Comparison of ENCODE assay signal across 8 cellular contexts in the genomic region with DNA sequence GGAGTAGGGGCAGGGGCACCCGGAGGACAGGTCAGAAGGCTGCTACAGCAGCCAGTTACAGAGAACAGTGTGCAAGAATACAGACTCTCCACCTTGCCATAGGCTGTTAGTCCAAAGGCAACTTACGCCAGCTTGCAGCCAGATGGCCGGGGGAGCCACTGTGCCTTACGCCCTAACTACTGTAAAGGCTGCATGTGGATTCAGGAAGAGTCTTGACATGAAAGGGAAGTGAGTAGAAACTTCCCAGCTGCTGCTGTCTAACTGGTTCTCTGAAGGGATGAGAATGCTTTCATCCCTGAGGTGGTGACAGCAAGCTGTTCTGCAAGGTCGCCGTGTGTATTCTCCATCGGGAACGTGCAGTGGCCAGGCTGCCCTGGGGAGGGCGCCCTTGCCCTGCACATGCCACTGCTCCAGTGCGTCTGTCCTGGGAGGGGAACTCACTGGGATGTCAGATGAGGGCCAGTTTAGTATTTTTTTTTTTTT. TPM values are rescaled to one million over a fixed set of nuclear protein-coding genes. Genes with fewer than 3 reads are reported as not detected.
DNase-seq lines count a peak whose midpoint lies in the region; ATAC-seq and TF ChIP-seq lines count a peak whose summit lies in the region.

No MANE protein-coding gene starts in this region.

- H3K4me2 ChIP-seq in fibroblast of lung (ENCODE audit: extremely low read depth, insufficient read depth, low read length) = no peak overlapping the region

- H3K4me1 ChIP-seq in fibroblast of lung (ENCODE audit: control insufficient read depth, extremely low read depth, insufficient read depth, low read length) = peaks cover 10% of the 10 kb centered on the region

- in situ Hi-C loops in GM13977 (cut with MboI; ENCODE audit: low pct_unique_long_range_greater_than_20kb, low sequenced_read_pairs, unreplicated experiment) = no loop called here

- TF ChIP-seq CTCF in AG04449 (IDR thresholded peaks at IDR 0.05; ENCODE audit: insufficient read depth, low read length, missing control alignments) (peak; percentile 93), GM13977 (IDR thresholded peaks at IDR 0.05; ENCODE audit: extremely low read depth, insufficient read depth, missing control alignments) (peak; percentile 82), fibroblast of lung (conservative IDR thresholded peaks at IDR 0.05 in 1 of 2, IDR thresholded peaks at IDR 0.05 in 1 of 2; ENCODE audit: low read depth in 1 of 2, low read length in 2 of 2) (peak; percentile 60 to 81)

- no peaks in the 10 kb centered on the region for H3K9me3 ChIP-seq in fibroblast of lung (ENCODE audit: control insufficient read depth, insufficient read depth, low read depth, low read length)

- no peaks in the 10 kb centered on the region for H3K27me3 ChIP-seq in fibroblast of lung (ENCODE audit: control insufficient read depth, insufficient read depth, low read length)

- H3K4me3 ChIP-seq in AG04449 (ENCODE audit: low read depth, low read length) (no peak overlapping the region), fibroblast of lung (replicated peaks in 1 of 4; ENCODE audit: control extremely low read depth in 1 of 4, insufficient read depth in 1 of 4, low read depth in 3 of 4, low read length in 4 of 4) (no peak overlapping the region)

- H4K20me1 ChIP-seq in fibroblast of lung (ENCODE audit: control insufficient read depth, extremely low read depth, insufficient read depth, low read length) = no peaks in the 10 kb centered on the region

- H3K36me3 ChIP-seq in fibroblast of lung (ENCODE audit: control insufficient read depth, insufficient read depth, low read length) = no peaks in the 10 kb centered on the region

- CTCF ChIA-PET in AG04449 (lab: Yijun Ruan, JAX) = interaction anchor here (0.6 to 5.9 kb wide), 23 partner anchors 10 to 771 kb away, joined by 3 to 75 read pairs (median 4); no protein-coding TSS in a partner anchor

- H3K27ac ChIP-seq in fibroblast of lung (ENCODE audit: insufficient read depth, low read length) = peak overlapping the region; percentile 23

- DNase-seq in AG04449 (ENCODE audit: low read depth, low spot score) = no peak
- no peak for DNase-seq in GM13977 (ENCODE audit: low spot score)
- peak; percentile 9 for DNase-seq in SKM-1 treated with dmso at 0.1 percent for 144 hours (lab: John Stamatoyannopoulos, UW; ENCODE audit: unreplicated experiment)
- DNase-seq in fibroblast of lung (ENCODE audit: low read depth in 2 of 2) = peak in 1 of 2 donors; percentile 87
- DNase-seq in posterior cingulate gyrus = peak; percentile 45 to 96 (median 63)
- no peak for DNase-seq in NOMO-1 treated with dmso at 0.1 percent for 144 hours (lab: John Stamatoyannopoulos, UW; ENCODE audit: unreplicated experiment)
- DNase-seq in NCI-H2081 (lab: John Stamatoyannopoulos, UW) = no peak

- intact Hi-C loops in posterior cingulate gyrus (cut with DNase I) = loop anchor here (1.0 to 5.0 kb wide), 3 partner anchors 38 to 188 kb away; no protein-coding TSS in a partner anchor

- no peak overlapping the region for H3K9ac ChIP-seq in fibroblast of lung (ENCODE audit: insufficient read depth, low read length)

- H3K79me2 ChIP-seq in fibroblast of lung (ENCODE audit: control insufficient read depth, insufficient read depth, low read length) = no peaks in the 10 kb centered on the region

- ATAC-seq in HG02610 (IDR thresholded peaks at IDR 0.05; ENCODE audit: unreplicated experiment) = no peak

- H2AFZ ChIP-seq in fibroblast of lung (ENCODE audit: low read length) = peak overlapping the region; percentile 33

- POLR2A ChIA-PET in AG04449 (lab: Yijun Ruan, JAX) = no interaction called here

RNA-seq across cellular contexts. Expression of gene LYRM4, which starts 46.1 kb away (rescaled TPM):
- total RNA-seq in fibroblast of lung = 14.5 and 18.0 TPM in 2 replicates
- polyA plus RNA-seq in fibroblast of lung = 30.3 and 31.9 TPM in 2 replicates
- 27.4 and 29.6 TPM in 2 replicates for polyA plus RNA-seq in fibroblast of lung (2012)
- 13.6 and 15.8 TPM in 2 replicates for polyA minus RNA-seq in fibroblast of lung (ENCODE audit: low replicate concordance)

RNA-seq across cellular contexts. Expression of gene FARS2, which starts 46.7 kb away (rescaled TPM):
- total RNA-seq in fibroblast of lung = 18.5 and 22.6 TPM in 2 replicates
- polyA plus RNA-seq in fibroblast of lung = 11.0 and 16.6 TPM in 2 replicates
- 9.9 and 13.9 TPM in 2 replicates for polyA plus RNA-seq in fibroblast of lung (2012)
- polyA minus RNA-seq in fibroblast of lung (ENCODE audit: low replicate concordance) = 18.1 and 31.6 TPM in 2 replicates

Comparison
In these comparisons a context has a peak if more than half of its experiments do, and no peak if none do; other contexts are left out.
1. DNase-seq: peak in SKM-1 treated with dmso at 0.1 percent for 144 hours (single experiment) and posterior cingulate gyrus (10 of 10); none in AG04449 (single experiment), GM13977 (single experiment), NOMO-1 treated with dmso at 0.1 percent for 144 hours (single experiment) and NCI-H2081 (0 of 2).
2. Peak in every context shown above with its lines, with median percentiles within 50 percentile points of each other: CTCF ChIP-seq.